Comparison of ENCODE assay signal across 8 cellular contexts in the genomic region with DNA sequence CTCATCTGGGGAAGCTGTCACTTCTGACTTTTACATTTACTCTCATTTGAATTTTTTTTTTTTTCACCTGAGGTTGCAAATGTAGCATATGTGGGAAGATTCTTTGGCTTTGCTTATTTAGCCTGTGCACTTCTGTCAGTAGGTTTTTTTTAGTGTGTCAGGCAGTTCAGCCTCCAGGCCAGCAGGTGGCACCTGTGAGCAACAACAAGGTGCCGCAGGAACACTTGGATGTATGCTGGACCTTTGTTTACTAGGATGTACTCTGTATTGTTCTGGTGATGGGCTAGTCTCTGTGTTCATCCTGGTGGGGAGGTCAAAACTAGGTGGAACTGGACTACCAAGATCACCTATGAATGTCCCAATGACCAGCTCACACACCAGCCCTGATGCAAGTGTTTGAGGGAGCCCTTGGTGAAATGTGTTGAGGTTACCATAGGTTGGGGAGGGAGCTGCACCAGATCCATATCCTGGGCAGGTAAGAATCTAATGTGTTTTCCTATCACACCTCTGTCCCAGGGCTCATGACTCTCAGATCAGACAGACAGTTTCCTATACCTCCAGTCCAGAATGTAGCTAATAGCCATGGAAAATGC.
DNase-seq lines count a peak whose midpoint lies in the region; ATAC-seq and TF ChIP-seq lines count a peak whose summit lies in the region.

No MANE protein-coding gene starts in this region.

- H3K9me3 ChIP-seq in liver (ENCODE audit: control insufficient read depth in 4 of 4, low read length in 3 of 4) (peaks cover 0 to 6% (median 4%) of the 10 kb centered on the region in 4 donors), aorta (ENCODE audit: control insufficient read depth, low read length) (peaks cover 1% of the 10 kb centered on the region)

- no peak overlapping the region for H3K27ac Mint-ChIP-seq in activated T-helper 2 cell treated with anti-CD3 and anti-CD28 coated beads, Interferon-gamma antibody, Interleukin-2, Interleukin-4, amounts not matched to agents 10 μg/mL and 5 μg/mL and 100 μg/mL, durations not matched to agents 14 hours and 24 hours and 36 hours

- H3K27me3 ChIP-seq in liver (ENCODE audit: control insufficient read depth in 4 of 4, insufficient read depth in 4 of 4, low read length in 3 of 4) = no peaks in the 10 kb centered on the region
- H3K27me3 ChIP-seq in aorta (ENCODE audit: control insufficient read depth in 1 of 2, insufficient read depth in 2 of 2, low read length in 1 of 2) = peaks cover 0 to 2% of the 10 kb centered on the region in 2 donors

- H3K27me3 Mint-ChIP-seq in activated T-helper 2 cell treated with anti-CD3 and anti-CD28 coated beads, Interferon-gamma antibody, Interleukin-2, Interleukin-4, amounts not matched to agents 10 μg/mL and 5 μg/mL and 100 μg/mL, durations not matched to agents 14 hours and 24 hours and 36 hours (ENCODE audit: low read depth) = no peaks in the 10 kb centered on the region

- H3K4me3 ChIP-seq in liver (ENCODE audit: low read depth in 1 of 3, low read length in 3 of 3) (no peak overlapping the region), aorta (ENCODE audit: low read length in 2 of 2) (no peak overlapping the region)

- DNase-seq in activated effector memory CD4-positive, alpha-beta T cell treated with anti-CD3 and anti-CD28 coated beads, Interleukin-2, amount 50 U/mL, for 16 hours = peak; percentile 62
- no peak for DNase-seq in activated effector memory CD4-positive, alpha-beta T cell treated with Interleukin-2 at 50 U/mL for 16 hours
- no peak for DNase-seq in activated T-helper 2 cell treated with anti-CD3 and anti-CD28 coated beads, Interferon-gamma antibody, Interleukin-2, Interleukin-4, amounts not matched to agents 10 μg/mL and 5 μg/mL and 100 μg/mL, durations not matched to agents 14 hours and 24 hours and 36 hours (ENCODE audit: low spot score)
- no peak for DNase-seq in aorta

- H3K36me3 ChIP-seq in liver (ENCODE audit: control insufficient read depth in 4 of 4, insufficient read depth in 3 of 4, low read depth in 1 of 4, low read length in 3 of 4) (no peaks in the 10 kb centered on the region), aorta (ENCODE audit: control insufficient read depth in 1 of 2, insufficient read depth in 2 of 2, low read length in 1 of 2) (no peaks in the 10 kb centered on the region)

- no peak overlapping the region for H3K4me3 Mint-ChIP-seq in activated T-helper 2 cell treated with anti-CD3 and anti-CD28 coated beads, Interferon-gamma antibody, Interleukin-2, Interleukin-4, amounts not matched to agents 10 μg/mL and 5 μg/mL and 100 μg/mL, durations not matched to agents 14 hours and 24 hours and 36 hours (ENCODE audit: low read depth)

- WGBS in liver = 72% methylated on average over 1 of the region's 1 CpG
- 90 to 92% methylated on average over 1 of the region's 1 CpG for WGBS in aorta, 2 donors

- intact Hi-C loops in activated T-helper 2 cell treated with anti-CD3 and anti-CD28 coated beads, Interferon-gamma antibody, Interleukin-2, Interleukin-4, amounts not matched to agents 10 μg/mL and 5 μg/mL and 100 μg/mL, durations not matched to agents 14 hours and 24 hours and 36 hours (cut with micrococcal nuclease) = no loop called here
- intact Hi-C loops in aorta (cut with DNase I) = no loop called here

- peak; percentile 58 for ATAC-seq in HG02970 (IDR thresholded peaks at IDR 0.05; ENCODE audit: low FRiP score, unreplicated experiment)
- ATAC-seq in HG03460 (IDR thresholded peaks at IDR 0.05; ENCODE audit: unreplicated experiment) = no peak
- ATAC-seq in aorta (ENCODE audit: low FRiP score) = no peak

- no peaks in the 10 kb centered on the region for H3K36me3 Mint-ChIP-seq in activated T-helper 2 cell treated with anti-CD3 and anti-CD28 coated beads, Interferon-gamma antibody, Interleukin-2, Interleukin-4, amounts not matched to agents 10 μg/mL and 5 μg/mL and 100 μg/mL, durations not matched to agents 14 hours and 24 hours and 36 hours (ENCODE audit: low read depth)

- no peaks in the 10 kb centered on the region for H3K4me1 Mint-ChIP-seq in activated T-helper 2 cell treated with anti-CD3 and anti-CD28 coated beads, Interferon-gamma antibody, Interleukin-2, Interleukin-4, amounts not matched to agents 10 μg/mL and 5 μg/mL and 100 μg/mL, durations not matched to agents 14 hours and 24 hours and 36 hours (ENCODE audit: low read depth)

- H3K4me1 ChIP-seq in liver (ENCODE audit: control insufficient read depth in 4 of 4, insufficient read depth in 4 of 4, low read length in 3 of 4) (no peaks in the 10 kb centered on the region), aorta (ENCODE audit: control insufficient read depth in 1 of 2, insufficient read depth in 2 of 2, low read length in 2 of 2) (no peaks in the 10 kb centered on the region)

- peaks cover 26% of the 10 kb centered on the region for H3K9me3 Mint-ChIP-seq in activated T-helper 2 cell treated with anti-CD3 and anti-CD28 coated beads, Interferon-gamma antibody, Interleukin-2, Interleukin-4, amounts not matched to agents 10 μg/mL and 5 μg/mL and 100 μg/mL, durations not matched to agents 14 hours and 24 hours and 36 hours

- peak in 1 of 2 donors; percentile 27 for TF ChIP-seq RAD21 in liver (IDR thresholded peaks at IDR 0.05)

- H3K27ac ChIP-seq in VCaP = no peak overlapping the region
- H3K27ac ChIP-seq in liver (ENCODE audit: low read depth in 1 of 2, low read length in 2 of 2) = no peak overlapping the region
- H3K27ac ChIP-seq in aorta (ENCODE audit: low read depth in 1 of 2, low read length in 2 of 2) = no peak overlapping the region

- TF ChIP-seq CTCF in VCaP (conservative IDR thresholded peaks at IDR 0.05) (peak; percentile 65), liver (IDR thresholded peaks at IDR 0.05; ENCODE audit: low read depth, low read length, missing input control) (peak; percentile 28)

- no peak overlapping the region for H3K9ac ChIP-seq in liver (ENCODE audit: low read depth in 1 of 2, low read length in 2 of 2)

TF ChIP-seq in liver, 16 proteins besides CTCF, POLR2A, EP300 and RAD21:
- no peak for TF ChIP-seq YY1 (IDR thresholded peaks at IDR 0.05)
- TF ChIP-seq TAF1 (conservative IDR thresholded peaks at IDR 0.05) = no peak
- TF ChIP-seq, protein P1, sequence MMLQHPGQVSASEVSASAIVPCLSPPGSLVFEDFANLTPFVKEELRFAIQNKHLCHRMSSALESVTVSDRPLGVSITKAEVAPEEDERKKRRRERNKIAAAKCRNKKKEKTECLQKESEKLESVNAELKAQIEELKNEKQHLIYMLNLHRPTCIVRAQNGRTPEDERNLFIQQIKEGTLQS (IDR thresholded peaks at IDR 0.05) = no peak
- TF ChIP-seq HNF4G (IDR thresholded peaks at IDR 0.05) = no peak
- TF ChIP-seq, protein P2, sequence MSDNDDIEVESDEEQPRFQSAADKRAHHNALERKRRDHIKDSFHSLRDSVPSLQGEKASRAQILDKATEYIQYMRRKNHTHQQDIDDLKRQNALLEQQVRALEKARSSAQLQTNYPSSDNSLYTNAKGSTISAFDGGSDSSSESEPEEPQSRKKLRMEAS (IDR thresholded peaks at IDR 0.05) = no peak
- TF ChIP-seq, protein P3, sequence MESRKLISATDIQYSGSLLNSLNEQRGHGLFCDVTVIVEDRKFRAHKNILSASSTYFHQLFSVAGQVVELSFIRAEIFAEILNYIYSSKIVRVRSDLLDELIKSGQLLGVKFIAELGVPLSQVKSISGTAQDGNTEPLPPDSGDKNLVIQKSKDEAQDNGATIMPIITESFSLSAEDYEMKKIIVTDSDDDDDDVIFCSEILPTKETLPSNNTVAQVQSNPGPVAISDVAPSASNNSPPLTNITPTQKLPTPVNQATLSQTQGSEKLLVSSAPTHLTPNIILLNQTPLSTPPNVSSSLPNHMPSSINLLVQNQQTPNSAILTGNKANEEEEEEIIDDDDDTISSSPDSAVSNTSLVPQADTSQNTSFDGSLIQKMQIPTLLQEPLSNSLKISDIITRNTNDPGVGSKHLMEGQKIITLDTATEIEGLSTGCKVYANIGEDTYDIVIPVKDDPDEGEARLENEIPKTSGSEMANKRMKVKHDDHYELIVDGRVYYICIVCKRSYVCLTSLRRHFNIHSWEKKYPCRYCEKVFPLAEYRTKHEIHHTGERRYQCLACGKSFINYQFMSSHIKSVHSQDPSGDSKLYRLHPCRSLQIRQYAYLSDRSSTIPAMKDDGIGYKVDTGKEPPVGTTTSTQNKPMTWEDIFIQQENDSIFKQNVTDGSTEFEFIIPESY (IDR thresholded peaks at IDR 0.05) = no peak
- no peak for TF ChIP-seq HNF4A (conservative IDR thresholded peaks at IDR 0.05)
- no peak for TF ChIP-seq FOXA1 (IDR thresholded peaks at IDR 0.05)
- TF ChIP-seq, protein P4, sequence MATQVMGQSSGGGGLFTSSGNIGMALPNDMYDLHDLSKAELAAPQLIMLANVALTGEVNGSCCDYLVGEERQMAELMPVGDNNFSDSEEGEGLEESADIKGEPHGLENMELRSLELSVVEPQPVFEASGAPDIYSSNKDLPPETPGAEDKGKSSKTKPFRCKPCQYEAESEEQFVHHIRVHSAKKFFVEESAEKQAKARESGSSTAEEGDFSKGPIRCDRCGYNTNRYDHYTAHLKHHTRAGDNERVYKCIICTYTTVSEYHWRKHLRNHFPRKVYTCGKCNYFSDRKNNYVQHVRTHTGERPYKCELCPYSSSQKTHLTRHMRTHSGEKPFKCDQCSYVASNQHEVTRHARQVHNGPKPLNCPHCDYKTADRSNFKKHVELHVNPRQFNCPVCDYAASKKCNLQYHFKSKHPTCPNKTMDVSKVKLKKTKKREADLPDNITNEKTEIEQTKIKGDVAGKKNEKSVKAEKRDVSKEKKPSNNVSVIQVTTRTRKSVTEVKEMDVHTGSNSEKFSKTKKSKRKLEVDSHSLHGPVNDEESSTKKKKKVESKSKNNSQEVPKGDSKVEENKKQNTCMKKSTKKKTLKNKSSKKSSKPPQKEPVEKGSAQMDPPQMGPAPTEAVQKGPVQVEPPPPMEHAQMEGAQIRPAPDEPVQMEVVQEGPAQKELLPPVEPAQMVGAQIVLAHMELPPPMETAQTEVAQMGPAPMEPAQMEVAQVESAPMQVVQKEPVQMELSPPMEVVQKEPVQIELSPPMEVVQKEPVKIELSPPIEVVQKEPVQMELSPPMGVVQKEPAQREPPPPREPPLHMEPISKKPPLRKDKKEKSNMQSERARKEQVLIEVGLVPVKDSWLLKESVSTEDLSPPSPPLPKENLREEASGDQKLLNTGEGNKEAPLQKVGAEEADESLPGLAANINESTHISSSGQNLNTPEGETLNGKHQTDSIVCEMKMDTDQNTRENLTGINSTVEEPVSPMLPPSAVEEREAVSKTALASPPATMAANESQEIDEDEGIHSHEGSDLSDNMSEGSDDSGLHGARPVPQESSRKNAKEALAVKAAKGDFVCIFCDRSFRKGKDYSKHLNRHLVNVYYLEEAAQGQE (IDR thresholded peaks at IDR 0.05) = no peak
- TF ChIP-seq JUND (IDR thresholded peaks at IDR 0.05) = no peak
TF ChIP-seq in liver: peak in this region for 0.
